8 cellular contexts compared by ENCODE assay signal in the genomic region with DNA sequence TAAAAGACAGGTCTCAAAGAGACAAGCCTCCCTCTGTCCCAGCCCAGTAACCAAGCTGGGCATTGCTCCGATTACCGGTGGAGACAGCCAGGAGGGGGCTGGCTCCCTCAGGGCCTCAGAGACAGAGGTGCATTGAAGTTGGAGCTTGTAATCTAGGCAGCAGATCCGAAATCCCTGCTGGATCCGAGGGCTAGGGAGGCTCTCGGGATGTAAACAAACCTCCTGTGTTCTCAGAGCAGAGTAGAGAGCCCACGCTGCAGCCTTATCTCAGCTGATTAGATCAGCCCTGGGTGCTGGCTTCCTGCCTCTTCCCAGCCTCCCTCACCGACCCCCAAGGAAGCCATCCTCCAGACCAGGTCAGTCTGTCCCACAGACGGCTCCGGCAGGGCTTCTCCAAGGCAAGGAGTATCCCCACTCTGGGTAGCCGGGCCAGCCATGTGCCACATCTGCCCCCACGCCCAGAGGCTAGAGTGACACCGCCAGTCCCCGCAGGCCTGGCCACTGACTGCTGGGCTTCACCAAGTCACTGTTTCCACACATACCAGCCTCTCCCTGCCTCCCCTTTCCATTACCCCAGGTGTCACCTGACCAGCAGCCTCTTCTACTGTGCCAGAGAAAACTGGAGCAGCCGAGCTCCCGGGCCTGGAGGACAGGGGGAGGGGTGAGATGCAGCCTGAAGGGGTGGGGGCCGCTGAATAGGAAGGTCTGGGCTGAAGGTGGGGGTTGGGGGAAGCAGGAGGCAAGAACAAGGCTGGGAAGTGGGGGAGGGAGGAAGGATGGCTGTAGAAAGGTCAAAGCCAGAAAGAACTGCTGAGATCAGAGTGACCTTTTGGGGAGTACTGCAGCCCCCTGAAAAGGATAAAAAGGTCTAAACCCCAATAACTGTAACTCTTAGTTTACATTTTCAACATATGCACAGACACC. TPM values are rescaled to one million over a fixed set of nuclear protein-coding genes. Genes with fewer than 3 reads are reported as not detected.
DNase-seq lines count a peak whose midpoint lies in the region; ATAC-seq and TF ChIP-seq lines count a peak whose summit lies in the region.

No MANE protein-coding gene starts in this region.

- intact Hi-C loops in testis (cut with DNase I; ENCODE audit: low total_unique reads), result no loop called here

- DNase-seq in AG04449 (ENCODE audit: low read depth, low spot score) (no peak), M059J (ENCODE audit: low read depth) (peak; percentile 95), chondrocyte (ENCODE audit: low spot score) (no peak), testis (peak; percentile 90), glutamatergic neuron (no peak)

- H3K27me3 ChIP-seq in layer of hippocampus (ENCODE audit: control insufficient read depth, insufficient read depth, low read length) (no peaks in the 10 kb centered on the region), testis (no peaks in the 10 kb centered on the region)

- H3K27me3 Mint-ChIP-seq in chondrocyte (ENCODE audit: low read depth) (no peaks in the 10 kb centered on the region), glutamatergic neuron (ENCODE audit: unreplicated experiment) (peaks cover 2% of the 10 kb centered on the region)

- H3K4me3 ChIP-seq in AG04449 (ENCODE audit: low read depth, low read length), result peak overlapping the region; percentile 35
- no peak overlapping the region for H3K4me3 ChIP-seq in testis

- ATAC-seq in HG03439 (IDR thresholded peaks at IDR 0.05; ENCODE audit: unreplicated experiment), result no peak
- ATAC-seq in HG03342 (IDR thresholded peaks at IDR 0.05; ENCODE audit: unreplicated experiment), result no peak

- POLR2A ChIA-PET in AG04449 (lab: Yijun Ruan, JAX), result interaction anchor here (0.5 to 1.2 kb wide), 4 partner anchors 16 to 1884 kb away, joined by 3 to 5 read pairs (median 4); no protein-coding TSS in a partner anchor

- no peaks in the 10 kb centered on the region for H3K9me3 ChIP-seq in testis

- H3K36me3 ChIP-seq in testis (ENCODE audit: low read depth, missing control alignments), result no peaks in the 10 kb centered on the region

- TF ChIP-seq POLR2A in testis (IDR thresholded peaks at IDR 0.05), result no peak

- peak overlapping the region; percentile 96 for H3K27ac Mint-ChIP-seq in chondrocyte (ENCODE audit: unreplicated experiment)
- H3K27ac Mint-ChIP-seq in glutamatergic neuron (ENCODE audit: unreplicated experiment), result no peak overlapping the region

- H3K27ac ChIP-seq in layer of hippocampus (ENCODE audit: low read depth, low read length), result peak overlapping the region; percentile 77
- peak overlapping the region; percentile 2 to 59 for H3K27ac ChIP-seq in testis

- no peaks in the 10 kb centered on the region for H3K9me3 Mint-ChIP-seq in chondrocyte (ENCODE audit: low read depth)
- peaks cover 2% of the 10 kb centered on the region for H3K9me3 Mint-ChIP-seq in glutamatergic neuron (ENCODE audit: unreplicated experiment)

- CTCF ChIA-PET in AG04449 (lab: Yijun Ruan, JAX), result interaction anchor here (0.8 to 3.0 kb wide), 4 partner anchors 20 to 94 kb away, joined by 3 to 19 read pairs (median 12); a partner anchor contains a TSS

- 36 to 42% methylated on average over 13 to 16 of the region's 16 CpGs for WGBS in testis, 2 donors

- H3K4me3 Mint-ChIP-seq in chondrocyte (ENCODE audit: unreplicated experiment) (peak overlapping the region; percentile 40), glutamatergic neuron (ENCODE audit: unreplicated experiment) (no peak overlapping the region)

- TF ChIP-seq CTCF in AG04449 (IDR thresholded peaks at IDR 0.05; ENCODE audit: insufficient read depth, low read length, missing control alignments), result no peak
- no peak for TF ChIP-seq CTCF in chondrocyte (IDR thresholded peaks at IDR 0.05)
- TF ChIP-seq CTCF in testis (IDR thresholded peaks at IDR 0.05), result no peak
- TF ChIP-seq CTCF in glutamatergic neuron (IDR thresholded peaks at IDR 0.05; ENCODE audit: partially characterized antibody, unreplicated experiment), result no peak

- no peaks in the 10 kb centered on the region for H3K36me3 Mint-ChIP-seq in chondrocyte (ENCODE audit: low read depth)
- H3K36me3 Mint-ChIP-seq in glutamatergic neuron (ENCODE audit: unreplicated experiment), result no peaks in the 10 kb centered on the region

- H3K4me1 ChIP-seq in testis, result peaks cover 54% of the 10 kb centered on the region

- H3K4me1 Mint-ChIP-seq in chondrocyte (ENCODE audit: low read depth) (peaks cover 90% of the 10 kb centered on the region), glutamatergic neuron (ENCODE audit: low read depth, unreplicated experiment) (peaks cover 1% of the 10 kb centered on the region)

RNA-seq across cellular contexts. Expression of a gene that starts 6.0 kb away (rescaled TPM):
- total RNA-seq in M059J (2014; rRNA removed; shearing (Covaris generic)), result 177 and 189 TPM in 2 replicates
- total RNA-seq in chondrocyte (17.1 to 21.4 TPM (median 21.2 TPM) in 3 replicates), testis (100 to 1,000 TPM; 191 to 234 TPM), glutamatergic neuron (ENCODE audit: unreplicated experiment) (0.61 TPM)
- 124 TPM for polyA plus RNA-seq in testis (ENCODE audit: insufficient read depth, low read depth, low replicate concordance)

RNA-seq across cellular contexts. Expression of a gene that starts 20.8 kb away (rescaled TPM):
- 26.7 and 29.4 TPM in 2 replicates for total RNA-seq in M059J (2014; rRNA removed; shearing (Covaris generic))
- total RNA-seq in chondrocyte (18.1 to 18.8 TPM (median 18.3 TPM) in 3 replicates), testis (10 to 100 TPM; 33.1 to 34.6 TPM), glutamatergic neuron (ENCODE audit: unreplicated experiment) (17.7 TPM)
- polyA plus RNA-seq in testis (ENCODE audit: insufficient read depth, low read depth, low replicate concordance), result 20.0 TPM

RNA-seq across cellular contexts. Expression of a gene that starts 34.1 kb away (rescaled TPM):
- not detected in 2 replicates for total RNA-seq in M059J (2014; rRNA removed; shearing (Covaris generic))
- total RNA-seq in chondrocyte (0.10 to 0.26 TPM in 2 of 3 replicates, not detected in the other), testis (1 to 10 TPM; 2.8 to 3.5 TPM), glutamatergic neuron (ENCODE audit: unreplicated experiment) (not detected)
- 1.1 TPM for polyA plus RNA-seq in testis (ENCODE audit: insufficient read depth, low read depth, low replicate concordance)

RNA-seq across cellular contexts. Expression of a gene that starts 35.6 kb away (rescaled TPM):
- not detected in 2 replicates for total RNA-seq in M059J (2014; rRNA removed; shearing (Covaris generic))
- not detected in 3 replicates for total RNA-seq in chondrocyte
- total RNA-seq in testis, result 1 to 10 TPM in 1 of 2 donors, under 1 TPM in 1; 0.43 to 1.1 TPM
- 0.26 TPM for polyA plus RNA-seq in testis (ENCODE audit: insufficient read depth, low read depth, low replicate concordance)
- not detected for total RNA-seq in glutamatergic neuron (ENCODE audit: unreplicated experiment)

RNA-seq across cellular contexts. Expression of a gene that starts 35.9 kb away (rescaled TPM):
- total RNA-seq in M059J (2014; rRNA removed; shearing (Covaris generic)), result not detected in 2 replicates
- total RNA-seq in chondrocyte (not detected in 3 replicates), testis (10 to 100 TPM in 1 of 2 donors, 1 to 10 TPM in 1; 6.4 to 12.3 TPM), glutamatergic neuron (ENCODE audit: unreplicated experiment) (not detected)
- polyA plus RNA-seq in testis (ENCODE audit: insufficient read depth, low read depth, low replicate concordance), result 28.2 TPM

Comparison
In these comparisons a context has a peak if more than half of its experiments do, and no peak if none do; other contexts are left out.
1. DNase-seq: peak in M059J (single experiment) and testis (single experiment); none in AG04449 (single experiment), chondrocyte (single experiment) and glutamatergic neuron (single experiment).
2. RNA of a gene that starts 6.0 kb away (total RNA-seq): 191 to 234 TPM in testis, 177 to 189 TPM in M059J and 17.1 to 21.4 TPM in chondrocyte; 0.61 TPM in glutamatergic neuron (single experiment); every median in the first group is over 10 times any median in the second.